In the genomic region with DNA sequence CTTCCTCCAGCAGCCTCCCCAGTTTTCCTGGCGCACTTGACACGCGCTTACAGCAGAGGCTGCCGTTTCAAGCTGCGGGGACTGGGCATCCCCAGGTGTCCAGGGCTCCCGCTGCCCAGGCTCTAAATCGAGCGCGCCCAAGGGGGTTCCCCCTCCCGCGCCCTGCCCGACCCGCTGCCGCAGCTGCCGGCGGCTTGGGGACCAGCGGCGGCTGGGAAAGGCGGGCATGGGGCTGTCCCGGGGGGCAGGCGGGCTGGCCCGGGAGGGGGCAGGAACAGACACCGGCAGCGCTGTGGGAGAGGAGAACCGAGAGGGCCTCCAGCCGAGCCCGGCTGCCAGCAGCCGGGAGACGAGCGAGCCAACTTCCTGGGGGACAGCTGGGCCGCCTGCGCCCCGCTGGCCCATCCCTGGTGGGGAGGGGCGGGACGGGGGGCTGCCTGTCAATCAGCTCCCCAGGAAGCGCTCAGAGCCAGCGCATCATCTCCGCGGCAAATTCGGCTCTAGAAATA, we compare ENCODE assay signal across 10 cellular contexts. TPM values are rescaled to one million over a fixed set of nuclear protein-coding genes. Genes with fewer than 3 reads are reported as not detected.
DNase-seq lines count a peak whose midpoint lies in the region; ATAC-seq and TF ChIP-seq lines count a peak whose summit lies in the region.
"Had no signal": no experiment of that assay in that cellular context is flagged by ENCODE, and none has a peak within 500 bp of the region (broad histone marks: within the 10 kb centered on the region; RNA-seq: fewer than 3 reads in every experiment).

No MANE protein-coding gene starts in this region.

- intact Hi-C loops in activated B cell treated with CpG ODN at 0.5 μM for 24 hours (cut with micrococcal nuclease): no loop called here
- intact Hi-C loops in testis (cut with DNase I; ENCODE audit: low total_unique reads): no loop called here

- H3K27me3 Mint-ChIP-seq in activated T-cell treated with anti-CD3 and anti-CD28 coated beads, Interleukin-2, amount 50 U/mL, for 24 hours: peaks cover 35% of the 10 kb centered on the region
- peaks cover 21% of the 10 kb centered on the region for H3K27me3 Mint-ChIP-seq in activated B cell treated with CpG ODN at 0.5 μM for 24 hours

- WGBS in testis, 2 donors: 3% methylated on average over 4 to 37 of the region's 40 CpGs

- H3K27ac ChIP-seq in testis: no peak overlapping the region

- no peak for TF ChIP-seq CTCF in activated B cell treated with CpG ODN at 0.5 μM for 24 hours (IDR thresholded peaks at IDR 0.05)
- no peak for TF ChIP-seq CTCF in testis (IDR thresholded peaks at IDR 0.05)

- peak; percentile 46 for DNase-seq in activated T-cell treated with anti-CD3 and anti-CD28 coated beads, Interleukin-2, amount 50 U/mL, for 24 hours
- DNase-seq in activated T-cell treated with anti-CD3 and anti-CD28 coated beads for 4 hours (no peak), activated B cell treated with CpG ODN at 0.5 μM for 24 hours (no peak), left kidney (ENCODE audit: low read depth, low spot score) (peak; percentile 25), testis (no peak), mesenteric fat pad (ENCODE audit: low spot score) (no peak)
- no peak for DNase-seq in activated effector memory CD4-positive, alpha-beta T cell treated with anti-CD3 and anti-CD28 coated beads, Interleukin-2, amount 50 U/mL, for 16 hours
- DNase-seq: CD4-positive, alpha-beta memory T cell had no signal

- no peaks in the 10 kb centered on the region for H3K36me3 Mint-ChIP-seq in activated T-cell treated with anti-CD3 and anti-CD28 coated beads, Interleukin-2, amount 50 U/mL, for 24 hours (ENCODE audit: low read depth)
- H3K36me3 Mint-ChIP-seq in activated B cell treated with CpG ODN at 0.5 μM for 24 hours (ENCODE audit: low read depth): no peaks in the 10 kb centered on the region
- H3K36me3 Mint-ChIP-seq: CD4-positive, alpha-beta memory T cell had no signal

- ATAC-seq in activated B cell treated with CpG ODN at 0.5 μM for 24 hours (ENCODE audit: low read depth): peak; percentile 34
- ATAC-seq in GM18520 (IDR thresholded peaks at IDR 0.05; ENCODE audit: unreplicated experiment): no peak
- ATAC-seq: left lobe of liver had no signal

- no peak overlapping the region for H3K27ac Mint-ChIP-seq in activated T-cell treated with anti-CD3 and anti-CD28 coated beads, Interleukin-2, amount 50 U/mL, for 24 hours
- H3K27ac Mint-ChIP-seq in activated B cell treated with CpG ODN at 0.5 μM for 24 hours: no peak overlapping the region
- H3K27ac Mint-ChIP-seq: CD4-positive, alpha-beta memory T cell had no signal

- H3K36me3 ChIP-seq in testis (ENCODE audit: low read depth, missing control alignments): no peaks in the 10 kb centered on the region

- no peaks in the 10 kb centered on the region for H3K9me3 Mint-ChIP-seq in activated T-cell treated with anti-CD3 and anti-CD28 coated beads, Interleukin-2, amount 50 U/mL, for 24 hours
- no peaks in the 10 kb centered on the region for H3K9me3 Mint-ChIP-seq in activated B cell treated with CpG ODN at 0.5 μM for 24 hours
- H3K9me3 Mint-ChIP-seq: CD4-positive, alpha-beta memory T cell had no signal

- H3K27me3 ChIP-seq in testis: no peaks in the 10 kb centered on the region

- H3K4me1 Mint-ChIP-seq in activated T-cell treated with anti-CD3 and anti-CD28 coated beads, Interleukin-2, amount 50 U/mL, for 24 hours (ENCODE audit: low read depth): peaks cover 10% of the 10 kb centered on the region
- peaks cover 5% of the 10 kb centered on the region for H3K4me1 Mint-ChIP-seq in activated B cell treated with CpG ODN at 0.5 μM for 24 hours

- CTCF ChIA-PET in activated B cell treated with CpG ODN at 0.5 μM for 24 hours (lab: Charles Lee): no interaction called here

- no peak overlapping the region for H3K4me3 Mint-ChIP-seq in activated T-cell treated with anti-CD3 and anti-CD28 coated beads, Interleukin-2, amount 50 U/mL, for 24 hours
- no peak overlapping the region for H3K4me3 Mint-ChIP-seq in activated B cell treated with CpG ODN at 0.5 μM for 24 hours
- H3K4me3 Mint-ChIP-seq: CD4-positive, alpha-beta memory T cell had no signal

- POLR2A ChIA-PET in activated B cell treated with CpG ODN at 0.5 μM for 24 hours (lab: Charles Lee): interaction anchor here (0.6 kb wide), 1 partner anchor 162 kb away, joined by 4 read pairs; no protein-coding TSS in a partner anchor

- no peak for TF ChIP-seq POLR2A in testis (IDR thresholded peaks at IDR 0.05)

- H3K4me1 ChIP-seq in testis: peaks cover 8% of the 10 kb centered on the region

- no peaks in the 10 kb centered on the region for H3K9me3 ChIP-seq in testis

- peak overlapping the region; percentile 29 to 51 for H3K4me3 ChIP-seq in testis

RNA-seq across cellular contexts. Expression of a gene that starts 14.9 kb away (rescaled TPM):
- 0.93 and 1.3 TPM in 2 replicates for total RNA-seq in activated B cell treated with CpG ODN at 0.5 μM for 24 hours
- 1 to 10 TPM; 1.1 to 1.9 TPM for total RNA-seq in testis
- polyA plus RNA-seq in testis (ENCODE audit: insufficient read depth, low read depth, low replicate concordance): 0.34 TPM
- total RNA-seq in mesenteric fat pad: not detected
- total RNA-seq: left lobe of liver had no signal

RNA-seq across cellular contexts. Expression of a gene that starts 40.9 kb away (rescaled TPM):
- 33.2 and 37.4 TPM in 2 replicates for total RNA-seq in activated B cell treated with CpG ODN at 0.5 μM for 24 hours
- 10 to 100 TPM; 59.4 to 75.8 TPM for total RNA-seq in testis
- polyA plus RNA-seq in testis (ENCODE audit: insufficient read depth, low read depth, low replicate concordance): 77.7 TPM
- total RNA-seq in mesenteric fat pad: 53.9 TPM

RNA-seq across cellular contexts. Expression of a gene that starts 52.4 kb away (rescaled TPM):
- 33.5 TPM in 2 replicates for total RNA-seq in activated B cell treated with CpG ODN at 0.5 μM for 24 hours
- 100 to 1,000 TPM in 1 of 2 donors, 10 to 100 TPM in 1; 72.2 to 103 TPM for total RNA-seq in testis
- polyA plus RNA-seq in testis (ENCODE audit: insufficient read depth, low read depth, low replicate concordance): 184 TPM
- 156 TPM for total RNA-seq in mesenteric fat pad

RNA-seq across cellular contexts. Expression of a gene that starts 53.5 kb away (rescaled TPM):
- 49.0 and 49.9 TPM in 2 replicates for total RNA-seq in activated B cell treated with CpG ODN at 0.5 μM for 24 hours
- total RNA-seq in testis: 10 to 100 TPM; 31.5 to 41.5 TPM
- 23.6 TPM for polyA plus RNA-seq in testis (ENCODE audit: insufficient read depth, low read depth, low replicate concordance)
- total RNA-seq in mesenteric fat pad: 26.2 TPM

Comparison
In these comparisons a context has a peak if more than half of its experiments do, and no peak if none do; other contexts are left out.
1. DNase-seq: peak in activated T-cell treated with anti-CD3 and anti-CD28 coated beads, Interleukin-2, amount 50 U/mL, for 24 hours (single experiment) and left kidney (single experiment); none in activated T-cell treated with anti-CD3 and anti-CD28 coated beads for 4 hours (single experiment), activated B cell treated with CpG ODN at 0.5 μM for 24 hours (single experiment), testis (single experiment), activated effector memory CD4-positive, alpha-beta T cell treated with anti-CD3 and anti-CD28 coated beads, Interleukin-2, amount 50 U/mL, for 16 hours (single experiment) and mesenteric fat pad (single experiment).